18 cellular contexts compared by ENCODE assay signal in genomic region chr7:85489498-85489897, GRCh38.
DNase-seq lines count a peak whose midpoint lies in the region; ATAC-seq and TF ChIP-seq lines count a peak whose summit lies in the region.
"Had no signal": no experiment of that assay in that cellular context is flagged by ENCODE, and none has a peak within 500 bp of the region (broad histone marks: within the 10 kb centered on the region; RNA-seq: fewer than 3 reads in every experiment).

No MANE protein-coding gene starts in this region.

- H3K4me1 ChIP-seq in HEK293 (ENCODE audit: control insufficient read depth, insufficient read depth, low read length) (no peaks in the 10 kb centered on the region), adipocyte (ENCODE audit: control insufficient read depth, insufficient read depth, low read length) (peaks cover 8% of the 10 kb centered on the region)
- H3K4me1 ChIP-seq: gastrocnemius medialis, HAP-1 had no signal

- no peak overlapping the region for H3K9ac ChIP-seq in adipocyte (ENCODE audit: low read length)

- H3K27me3 ChIP-seq in adipocyte (replicated peaks; ENCODE audit: control insufficient read depth, insufficient read depth, low read length), result no peaks in the 10 kb centered on the region
- H3K27me3 ChIP-seq: gastrocnemius medialis had no signal

- no peak for ATAC-seq in GM21390 (IDR thresholded peaks at IDR 0.05; ENCODE audit: unreplicated experiment)
- no peak for ATAC-seq in stimulated activated naive CD8-positive, alpha-beta T cell treated with anti-CD3 and anti-CD28 coated beads, Interleukin-15, Interleukin-2, amounts not matched to agents 100 U/mL and 50 U/mL, for 24 hours
- ATAC-seq in GM18505 (IDR thresholded peaks at IDR 0.05; ENCODE audit: unreplicated experiment), result no peak
- ATAC-seq: activated naive CD8-positive, alpha-beta T cell treated with anti-CD3 and anti-CD28 coated beads, Interleukin-2, amount 50 U/mL, for 24 hours; gastrocnemius medialis had no signal

- H3K9me3 ChIP-seq in HEK293 (ENCODE audit: control insufficient read depth, insufficient read depth, low read depth, low read length), result no peaks in the 10 kb centered on the region
- no peaks in the 10 kb centered on the region for H3K9me3 ChIP-seq in adipocyte (ENCODE audit: control insufficient read depth, low read length)
- H3K9me3 ChIP-seq: gastrocnemius medialis, HAP-1 had no signal

- no peak overlapping the region for H3K27ac ChIP-seq in HEK293 (ENCODE audit: extremely low read depth, low read depth, low read length)
- H3K27ac ChIP-seq: gastrocnemius medialis had no signal

- H3K36me3 ChIP-seq in HEK293 (ENCODE audit: control insufficient read depth in 2 of 2, insufficient read depth in 1 of 2, low read length in 2 of 2), result no peaks in the 10 kb centered on the region
- H3K36me3 ChIP-seq in adipocyte (ENCODE audit: control insufficient read depth, insufficient read depth, low read length, severe bottlenecking), result no peaks in the 10 kb centered on the region
- H3K36me3 ChIP-seq: gastrocnemius medialis, HAP-1 had no signal

- DNase-seq in AG09309 (ENCODE audit: low read depth) (peak; percentile 91), adipocyte (ENCODE audit: low read depth) (peak; percentile 70), foreskin fibroblast (peak; percentile 67 to 83)
- DNase-seq in stimulated activated naive CD8-positive, alpha-beta T cell treated with anti-CD3 and anti-CD28 coated beads, Interleukin-15, Interleukin-2, amounts not matched to agents 100 U/mL and 50 U/mL, for 24 hours, result no peak
- DNase-seq in stimulated activated CD4-positive, alpha-beta T cell treated with anti-CD3 and anti-CD28 coated beads, Interleukin-4, amount 100 ng/mL, for 4 hours, result no peak
- DNase-seq: activated CD4-positive, alpha-beta T cell treated with anti-CD3 and anti-CD28 coated beads for 48 hours; activated naive CD8-positive, alpha-beta T cell treated with anti-CD3 and anti-CD28 coated beads, Interleukin-2, amount 50 U/mL, for 24 hours; activated T-cell treated with anti-CD3 and anti-CD28 coated beads, Interleukin-2, amount 50 U/mL, for 24 hours; AML-193; gastrocnemius medialis; Kasumi-1; NCI-H1694; NCI-H526; small intestine had no signal

- POLR2A ChIA-PET in HEK293 (lab: Yijun Ruan, JAX), result no interaction called here

- no peak for TF ChIP-seq POLR2A in GM18505 (IDR thresholded peaks at IDR 0.05; ENCODE audit: borderline replicate concordance, extremely low read depth, insufficient read depth, insufficient read length)

- CTCF ChIA-PET in HEK293 (lab: Yijun Ruan, JAX), result interaction anchor here (0.6 to 2.0 kb wide), 9 partner anchors 12 to 448 kb away, joined by 3 to 8 read pairs (median 3); no protein-coding TSS in a partner anchor

- TF ChIP-seq CTCF in AG09309 (IDR thresholded peaks at IDR 0.05; ENCODE audit: control insufficient read depth, insufficient read depth, low read depth, low read length, missing control alignments) (no peak), HEK293 (tag by site-specific recombination; IDR thresholded peaks at IDR 0.05) (no peak), foreskin fibroblast (IDR thresholded peaks at IDR 0.05; ENCODE audit: low read depth, low read length) (no peak)

- H3K4me3 ChIP-seq in AG09309 (ENCODE audit: control insufficient read depth, low read depth, low read length) (no peak overlapping the region), HEK293 (ENCODE audit: low read depth, low read length) (no peak overlapping the region), adipocyte (ENCODE audit: low read length) (no peak overlapping the region), foreskin fibroblast (ENCODE audit: low read depth in 1 of 2, low read length in 2 of 2) (no peak overlapping the region)
- H3K4me3 ChIP-seq: gastrocnemius medialis, HAP-1 had no signal

TF ChIP-seq in HEK293, 187 proteins besides CTCF, POLR2A, EP300 and RAD21:
- TF ChIP-seq ZNF280C (tag by site-specific recombination; IDR thresholded peaks at IDR 0.05) (no peak), ZNF843 (tag by site-specific recombination; IDR thresholded peaks at IDR 0.05) (peak; percentile 52; the same call in 1 of the 2 replicates), ZNF473 (tag by site-specific recombination; IDR thresholded peaks at IDR 0.05) (no peak)

Comparison
In these comparisons a context has a peak if more than half of its experiments do, and no peak if none do; other contexts are left out.
1. DNase-seq: peak in AG09309 (single experiment), adipocyte (single experiment) and foreskin fibroblast (2 of 2); none in stimulated activated naive CD8-positive, alpha-beta T cell treated with anti-CD3 and anti-CD28 coated beads, Interleukin-15, Interleukin-2, amounts not matched to agents 100 U/mL and 50 U/mL, for 24 hours (single experiment) and stimulated activated CD4-positive, alpha-beta T cell treated with anti-CD3 and anti-CD28 coated beads, Interleukin-4, amount 100 ng/mL, for 4 hours (0 of 2).